In genomic region chr6:3229566-3230274, GRCh38 we compare ENCODE assay signal across 9 cellular contexts. TPM values are rescaled to one million over a fixed set of nuclear protein-coding genes. Genes with fewer than 3 reads are reported as not detected.
DNase-seq lines count a peak whose midpoint lies in the region; ATAC-seq and TF ChIP-seq lines count a peak whose summit lies in the region.
"Had no signal": no experiment of that assay in that cellular context is flagged by ENCODE, and none has a peak within 500 bp of the region (broad histone marks: within the 10 kb centered on the region; RNA-seq: fewer than 3 reads in every experiment).

No MANE protein-coding gene starts in this region.

- ATAC-seq in activated CD8-positive, alpha-beta T cell treated with anti-CD3 and anti-CD28 coated beads for 36 hours, result peak; percentile 60

- peaks cover 42% of the 10 kb centered on the region for H3K4me1 Mint-ChIP-seq in activated CD8-positive, alpha-beta T cell treated with anti-CD3 and anti-CD28 coated beads for 36 hours (ENCODE audit: low read depth)
- H3K4me1 Mint-ChIP-seq in MCF 10A (ENCODE audit: insufficient read depth, unreplicated experiment), result peaks cover 21% of the 10 kb centered on the region

- H3K27ac ChIP-seq in colonic mucosa, result no peak overlapping the region
- H3K27ac ChIP-seq: adrenal gland had no signal

- no peaks in the 10 kb centered on the region for H3K36me3 ChIP-seq in kidney epithelial cell (ENCODE audit: control insufficient read depth, insufficient read depth, low read length)
- H3K36me3 ChIP-seq in colonic mucosa, result no peaks in the 10 kb centered on the region
- H3K36me3 ChIP-seq: adrenal gland had no signal

- no peak overlapping the region for H3K4me3 ChIP-seq in kidney epithelial cell (ENCODE audit: low read depth, low read length)
- H3K4me3 ChIP-seq in colonic mucosa, result no peak overlapping the region

- CTCF ChIA-PET in activated CD8-positive, alpha-beta T cell treated with anti-CD3 and anti-CD28 coated beads for 36 hours (lab: Charles Lee), result interaction anchor here (0.9 to 2.2 kb wide), 6 partner anchors 20 to 73 kb away, joined by 3 to 12 read pairs (median 3); partner anchors contain the start of gene TUBB2A
- CTCF ChIA-PET in MCF 10A (lab: Yijun Ruan, JAX), result no interaction called here

- no peaks in the 10 kb centered on the region for H3K9me3 ChIP-seq in colonic mucosa
- H3K9me3 ChIP-seq: adrenal gland had no signal

- peak overlapping the region; percentile 8 for H3K27ac Mint-ChIP-seq in activated CD8-positive, alpha-beta T cell treated with anti-CD3 and anti-CD28 coated beads for 36 hours
- no peak overlapping the region for H3K27ac Mint-ChIP-seq in MCF 10A (ENCODE audit: low read depth, unreplicated experiment)

- in situ Hi-C loops in GM13976 (cut with MboI; ENCODE audit: low sequenced_read_pairs, unreplicated experiment), result no loop called here

- POLR2A ChIA-PET in activated CD8-positive, alpha-beta T cell treated with anti-CD3 and anti-CD28 coated beads for 36 hours (lab: Charles Lee), result interaction anchor here (0.7 to 1.7 kb wide), 3 partner anchors 16 to 28 kb away, joined by 3 to 5 read pairs (median 3); no protein-coding TSS in a partner anchor
- POLR2A ChIA-PET in MCF 10A (lab: Yijun Ruan, JAX), result no interaction called here

- no peak overlapping the region for H3K9ac ChIP-seq in colonic mucosa (ENCODE audit: low read depth in 2 of 2, low read length in 2 of 2)

- peaks cover 77% of the 10 kb centered on the region for H3K27me3 Mint-ChIP-seq in activated CD8-positive, alpha-beta T cell treated with anti-CD3 and anti-CD28 coated beads for 36 hours
- H3K27me3 Mint-ChIP-seq in MCF 10A (ENCODE audit: insufficient read depth, unreplicated experiment), result peaks cover 76% of the 10 kb centered on the region

- peak overlapping the region; percentile 63 for H3K4me3 Mint-ChIP-seq in activated CD8-positive, alpha-beta T cell treated with anti-CD3 and anti-CD28 coated beads for 36 hours
- H3K4me3 Mint-ChIP-seq in MCF 10A (ENCODE audit: unreplicated experiment), result no peak overlapping the region

- no TSS peak for BruUV-seq in MCF 10A (replicated peaks; lab: Mats Ljungman, UMichigan)

- TF ChIP-seq CTCF in activated CD8-positive, alpha-beta T cell treated with anti-CD3 and anti-CD28 coated beads for 36 hours (IDR thresholded peaks at IDR 0.05), result no peak
- peak; percentile 12 for TF ChIP-seq CTCF in kidney epithelial cell (IDR thresholded peaks at IDR 0.05; ENCODE audit: insufficient read depth, low read length, poor library complexity, severe bottlenecking)
- no peak for TF ChIP-seq CTCF in MCF 10A (IDR thresholded peaks at IDR 0.05; ENCODE audit: unreplicated experiment)
- no peak for TF ChIP-seq CTCF in colonic mucosa (IDR thresholded peaks at IDR 0.05)
- TF ChIP-seq CTCF in GM13976 (IDR thresholded peaks at IDR 0.05; ENCODE audit: borderline replicate concordance, control extremely low read depth, extremely low read depth, insufficient read depth, missing control alignments), result no peak

- H3K36me3 Mint-ChIP-seq in activated CD8-positive, alpha-beta T cell treated with anti-CD3 and anti-CD28 coated beads for 36 hours (ENCODE audit: low read depth), result no peaks in the 10 kb centered on the region
- H3K36me3 Mint-ChIP-seq in MCF 10A (ENCODE audit: insufficient read depth, unreplicated experiment), result peaks cover 6% of the 10 kb centered on the region

- H3K27me3 ChIP-seq in kidney epithelial cell (ENCODE audit: control insufficient read depth, insufficient read depth, low read length), result peaks cover 22% of the 10 kb centered on the region
- H3K27me3 ChIP-seq in colonic mucosa, result peaks cover 76% of the 10 kb centered on the region

- peaks cover 26% of the 10 kb centered on the region for H3K4me1 ChIP-seq in colonic mucosa

- no peaks in the 10 kb centered on the region for H3K9me3 Mint-ChIP-seq in activated CD8-positive, alpha-beta T cell treated with anti-CD3 and anti-CD28 coated beads for 36 hours
- H3K9me3 Mint-ChIP-seq in MCF 10A (ENCODE audit: unreplicated experiment), result no peaks in the 10 kb centered on the region

- intact Hi-C loops in activated CD8-positive, alpha-beta T cell treated with anti-CD3 and anti-CD28 coated beads for 36 hours (cut with micrococcal nuclease), result no loop called here
- intact Hi-C loops in MCF 10A (cut with micrococcal nuclease), result no loop called here
- intact Hi-C loops in colonic mucosa (cut with DNase I), result no loop called here

- DNase-seq in COLO668 (lab: John Stamatoyannopoulos, UW; ENCODE audit: unreplicated experiment), result peak; percentile 81
- DNase-seq in NCI-H1092 treated with DMSO at 0.1 percent for 48 hours (lab: John Stamatoyannopoulos, UW), result peak; percentile 58
- peak; percentile 57 for DNase-seq in activated CD8-positive, alpha-beta T cell treated with anti-CD3 and anti-CD28 coated beads for 36 hours
- no peak for DNase-seq in kidney epithelial cell (ENCODE audit: low read depth)
- no peak for DNase-seq in OCI-M2 (lab: John Stamatoyannopoulos, UW; ENCODE audit: unreplicated experiment)
- DNase-seq in MCF 10A (ENCODE audit: unreplicated experiment), result no peak
- no peak for DNase-seq in colonic mucosa
- no peak for DNase-seq in GM13976 (ENCODE audit: low spot score)

RNA-seq across cellular contexts. Expression of gene TUBB2B, which starts 2.3 kb away (rescaled TPM):
- under 1 TPM; 0.41 to 0.67 TPM for total RNA-seq in activated CD8-positive, alpha-beta T cell treated with anti-CD3 and anti-CD28 coated beads for 36 hours
- total RNA-seq in kidney epithelial cell, result 287 and 316 TPM in 2 replicates
- total RNA-seq in MCF 10A (2022), result 0.47 and 0.54 TPM in 2 replicates
- total RNA-seq in colonic mucosa, result 1 to 10 TPM; 2.3 to 5.8 TPM

RNA-seq across cellular contexts. Expression of gene PSMG4, which starts 29.0 kb away (rescaled TPM):
- 10 to 100 TPM; 50.2 to 53.9 TPM for total RNA-seq in activated CD8-positive, alpha-beta T cell treated with anti-CD3 and anti-CD28 coated beads for 36 hours
- total RNA-seq in kidney epithelial cell (14.6 and 26.5 TPM in 2 replicates), MCF 10A (2022) (27.9 and 40.0 TPM in 2 replicates), colonic mucosa (10 to 100 TPM; 10.0 to 21.6 TPM)

Comparison
In these comparisons a context has a peak if more than half of its experiments do, and no peak if none do; other contexts are left out.
1. DNase-seq: peak in COLO668 (single experiment), NCI-H1092 treated with DMSO at 0.1 percent for 48 hours (single experiment) and activated CD8-positive, alpha-beta T cell treated with anti-CD3 and anti-CD28 coated beads for 36 hours (single experiment); none in kidney epithelial cell (single experiment), OCI-M2 (single experiment), MCF 10A (single experiment), colonic mucosa (single experiment) and GM13976 (single experiment).
2. RNA of gene TUBB2B, which starts 2.3 kb away (total RNA-seq): 287 to 316 TPM in kidney epithelial cell; 2.3 to 5.8 TPM in colonic mucosa, 0.41 to 0.67 TPM in activated CD8-positive, alpha-beta T cell treated with anti-CD3 and anti-CD28 coated beads for 36 hours and 0.47 to 0.54 TPM in MCF 10A; every median in the first group is over 10 times any median in the second.